ENCODE assay signal across 9 cellular contexts in the genomic region with DNA sequence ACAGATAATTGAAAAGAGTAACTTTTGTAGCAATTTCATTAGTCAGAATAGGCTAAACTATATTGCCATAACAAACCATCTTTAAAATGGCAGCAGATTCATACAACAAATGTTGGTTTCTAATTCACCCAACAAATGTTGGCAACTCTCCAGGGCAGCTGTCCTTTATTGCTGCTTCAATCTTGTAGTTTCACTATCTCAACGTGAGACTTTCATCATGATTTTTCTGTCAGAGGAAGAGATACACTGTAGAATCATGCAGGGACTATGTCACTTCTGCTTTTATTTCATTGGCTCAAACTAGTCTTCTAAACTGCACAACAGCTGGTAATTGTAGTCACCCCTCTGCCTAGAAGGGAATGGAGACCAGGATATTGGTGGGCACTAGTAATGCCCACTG.
A peak's percentile ranks its signal among the peaks of the same experiment; 100 is the strongest.
DNase-seq lines count a peak whose midpoint lies in the region; ATAC-seq, FAIRE-seq and TF ChIP-seq lines count a peak whose summit lies in the region.
"Had no signal": no experiment of that assay in that cellular context is flagged by ENCODE, and none has a peak within 500 bp of the region (broad histone marks: within the 10 kb centered on the region; RNA-seq: fewer than 3 reads in every experiment).

No MANE protein-coding gene starts in this region.

- H3K4me2 ChIP-seq in endothelial cell of umbilical vein (ENCODE audit: insufficient read depth, low read length), result no peak overlapping the region

- H3K79me2 ChIP-seq in endothelial cell of umbilical vein (ENCODE audit: control insufficient read depth, insufficient read depth, low read length), result no peaks in the 10 kb centered on the region

- H3K9me3 ChIP-seq in endothelial cell of umbilical vein (replicated peaks; ENCODE audit: control insufficient read depth, insufficient read depth, low read length), result no peaks in the 10 kb centered on the region

- no peak overlapping the region for H3K4me3 ChIP-seq in endothelial cell of umbilical vein (replicated peaks in 1 of 3; ENCODE audit: insufficient read depth in 1 of 3, low read depth in 1 of 3, low read length in 3 of 3)

- no peaks in the 10 kb centered on the region for H3K36me3 ChIP-seq in endothelial cell of umbilical vein (ENCODE audit: control insufficient read depth in 2 of 2, extremely low read depth in 1 of 2, insufficient read depth in 2 of 2, low read length in 2 of 2)

- no peaks in the 10 kb centered on the region for H3K27me3 ChIP-seq in endothelial cell of umbilical vein (ENCODE audit: control insufficient read depth in 2 of 2, insufficient read depth in 2 of 2, low read length in 2 of 2)

- intact Hi-C loops in Right ventricle myocardium inferior (cut with DNase I), result no loop called here
- intact Hi-C loops in cardiac septum (cut with DNase I), result no loop called here
- intact Hi-C loops in endothelial cell of umbilical vein (cut with micrococcal nuclease), result no loop called here

- TF ChIP-seq CTCF in endothelial cell of umbilical vein (IDR thresholded peaks at IDR 0.05; ENCODE audit: extremely low read depth in 1 of 2, insufficient read depth in 1 of 2, low read depth in 1 of 2, low read length in 2 of 2), result no peak

- BruUV-seq in endothelial cell of umbilical vein (replicated peaks; lab: Mats Ljungman, UMichigan), result no TSS peak

- no peak overlapping the region for H3K27ac ChIP-seq in endothelial cell of umbilical vein (ENCODE audit: insufficient read depth, low read depth, low read length)

- H3K9ac ChIP-seq in endothelial cell of umbilical vein (replicated peaks; ENCODE audit: extremely low read depth, insufficient read depth, low read length), result no peak overlapping the region

- POLR2A ChIA-PET in endothelial cell of umbilical vein (lab: Charles Lee), result no interaction called here

- H3K9me1 ChIP-seq in endothelial cell of umbilical vein (replicated peaks; ENCODE audit: control insufficient read depth, extremely low read depth, insufficient read depth, low read length), result no peaks in the 10 kb centered on the region

- dilution Hi-C loops in endothelial cell of umbilical vein (cut with MboI; ENCODE audit: extremely low pct_ligation_motif_present, low sequenced_read_pairs), result no loop called here

- FAIRE-seq in endothelial cell of umbilical vein (lab: Jason Lieb, UNC), result no peak
- FAIRE-seq: bronchial epithelial cell had no signal

- peak; percentile 10 for ATAC-seq in Right ventricle myocardium inferior
- ATAC-seq in GM19397 (IDR thresholded peaks at IDR 0.05; ENCODE audit: unreplicated experiment), result no peak
- no peak for ATAC-seq in GM21723 (IDR thresholded peaks at IDR 0.05; ENCODE audit: unreplicated experiment)
- ATAC-seq in GM19328 (IDR thresholded peaks at IDR 0.05; ENCODE audit: unreplicated experiment), result no peak

- CTCF ChIA-PET in endothelial cell of umbilical vein (lab: Charles Lee), result interaction anchor here (1.3 to 1.4 kb wide), 2 partner anchors 19 to 145 kb away, joined by 3 read pairs; no protein-coding TSS in a partner anchor

- TF ChIP-seq POLR2A in endothelial cell of umbilical vein (IDR thresholded peaks at IDR 0.05; ENCODE audit: low read depth, low read length), result no peak

- H3K4me1 ChIP-seq in endothelial cell of umbilical vein (ENCODE audit: control insufficient read depth, extremely low read depth, insufficient read depth, low read length), result no peaks in the 10 kb centered on the region

- DNase-seq in Right ventricle myocardium inferior (ENCODE audit: missing footprints) (no peak), cardiac septum (ENCODE audit: low spot score) (no peak), NCI-H774 (lab: John Stamatoyannopoulos, UW) (peak; percentile 15), endothelial cell of umbilical vein (ENCODE audit: low read depth, low spot score) (peak; percentile 8), NCI-H446 treated with DMSO at 0.1 percent for 48 hours (lab: John Stamatoyannopoulos, UW) (no peak)

- H2AFZ ChIP-seq in endothelial cell of umbilical vein (ENCODE audit: low read depth, low read length), result no peak overlapping the region

- H4K20me1 ChIP-seq in endothelial cell of umbilical vein (replicated peaks; ENCODE audit: control insufficient read depth, extremely low read depth, insufficient read depth, low read length), result no peaks in the 10 kb centered on the region

TF ChIP-seq in endothelial cell of umbilical vein, 7 proteins besides CTCF, POLR2A, EP300 and RAD21:
- no peak for TF ChIP-seq FOS (IDR thresholded peaks at IDR 0.05; ENCODE audit: borderline replicate concordance, insufficient read depth, low read length)
- TF ChIP-seq, protein P1, sequence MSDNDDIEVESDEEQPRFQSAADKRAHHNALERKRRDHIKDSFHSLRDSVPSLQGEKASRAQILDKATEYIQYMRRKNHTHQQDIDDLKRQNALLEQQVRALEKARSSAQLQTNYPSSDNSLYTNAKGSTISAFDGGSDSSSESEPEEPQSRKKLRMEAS (IDR thresholded peaks at IDR 0.05; ENCODE audit: insufficient read depth, insufficient read length), result no peak
- no peak for TF ChIP-seq EZH2 (IDR thresholded peaks at IDR 0.05; ENCODE audit: borderline replicate concordance, low read depth, low read length, severe bottlenecking)
- TF ChIP-seq JUN (IDR thresholded peaks at IDR 0.05; ENCODE audit: borderline replicate concordance, insufficient read depth, insufficient read length, low read depth), result no peak
- TF ChIP-seq POLR2AphosphoS5 (IDR thresholded peaks at IDR 0.05; ENCODE audit: insufficient read depth, low read depth, low read length), result no peak
- TF ChIP-seq MYC (IDR thresholded peaks at IDR 0.05; ENCODE audit: low read depth, low read length), result no peak
- TF ChIP-seq GATA2 (IDR thresholded peaks at IDR 0.05; ENCODE audit: insufficient read depth, insufficient read length, low read depth, low read length), result no peak

Comparison
In these comparisons a context has a peak if more than half of its experiments do, and no peak if none do; other contexts are left out.
1. DNase-seq: peak in NCI-H774 (single experiment) and endothelial cell of umbilical vein (single experiment); none in Right ventricle myocardium inferior (single experiment), cardiac septum (single experiment) and NCI-H446 treated with DMSO at 0.1 percent for 48 hours (single experiment).